In genomic region chr4:7655549-7656243, GRCh38 we compare ENCODE assay signal across 13 cellular contexts.
DNase-seq lines count a peak whose midpoint lies in the region; ATAC-seq and TF ChIP-seq lines count a peak whose summit lies in the region.
"Had no signal": no experiment of that assay in that cellular context is flagged by ENCODE, and none has a peak within 500 bp of the region (broad histone marks: within the 10 kb centered on the region; RNA-seq: fewer than 3 reads in every experiment).

No MANE protein-coding gene starts in this region.

- H3K4me2 ChIP-seq in BLaER1 = peak overlapping the region; percentile 99

- no peaks in the 10 kb centered on the region for H3K9me3 Mint-ChIP-seq in chondrocyte (ENCODE audit: low read depth)
- H3K9me3 Mint-ChIP-seq: activated naive CD4-positive, alpha-beta T cell treated with anti-CD3 and anti-CD28 coated beads, Interleukin-2, amount 50 U/mL, for 72 hours had no signal

- no peak for ATAC-seq in GM18519 (IDR thresholded peaks at IDR 0.05; ENCODE audit: low FRiP score, unreplicated experiment)
- ATAC-seq in GM21825 (IDR thresholded peaks at IDR 0.05; ENCODE audit: unreplicated experiment) = no peak
- ATAC-seq in left lobe of liver = no peak
- ATAC-seq: activated naive CD4-positive, alpha-beta T cell treated with anti-CD3 and anti-CD28 coated beads, Interleukin-2, amount 50 U/mL, for 72 hours had no signal

- 0 out of 2 replicates have a peak overlapping the region, but pooled peaks have one; percentile 24 for H3K9ac ChIP-seq in BLaER1

- H3K36me3 Mint-ChIP-seq in chondrocyte (ENCODE audit: low read depth) = no peaks in the 10 kb centered on the region
- H3K36me3 Mint-ChIP-seq: activated naive CD4-positive, alpha-beta T cell treated with anti-CD3 and anti-CD28 coated beads, Interleukin-2, amount 50 U/mL, for 72 hours had no signal

- no peak overlapping the region for H3K4me3 ChIP-seq in BLaER1
- H3K4me3 ChIP-seq in ascending aorta = peak overlapping the region in 1 of 2 donors; percentile 19
- H3K4me3 ChIP-seq: Peyer's patch had no signal

- peaks cover 25% of the 10 kb centered on the region for H3K4me1 Mint-ChIP-seq in chondrocyte (ENCODE audit: low read depth)

- H3K9me3 ChIP-seq in BLaER1 (no peaks in the 10 kb centered on the region), ascending aorta (no peaks in the 10 kb centered on the region)
- H3K9me3 ChIP-seq: Peyer's patch had no signal

- H3K4me1 ChIP-seq in BLaER1 = peaks cover 71% of the 10 kb centered on the region
- no peaks in the 10 kb centered on the region for H3K4me1 ChIP-seq in ascending aorta

- H3K27ac Mint-ChIP-seq in chondrocyte (ENCODE audit: unreplicated experiment) = no peak overlapping the region
- H3K27ac Mint-ChIP-seq: activated naive CD4-positive, alpha-beta T cell treated with anti-CD3 and anti-CD28 coated beads, Interleukin-2, amount 50 U/mL, for 72 hours had no signal

- TF ChIP-seq CTCF in chondrocyte (IDR thresholded peaks at IDR 0.05) (no peak), ascending aorta (IDR thresholded peaks at IDR 0.05) (no peak)

- no peaks in the 10 kb centered on the region for H3K36me3 ChIP-seq in BLaER1
- H3K36me3 ChIP-seq in ascending aorta = no peaks in the 10 kb centered on the region
- H3K36me3 ChIP-seq: Peyer's patch had no signal

- intact Hi-C loops in ascending aorta (cut with DNase I) = no loop called here

- peak; percentile 60 for DNase-seq in MV-4-11 (lab: John Stamatoyannopoulos, UW)
- DNase-seq in chondrocyte (ENCODE audit: low spot score) = peak; percentile 52
- DNase-seq in midbrain (lab: John Stamatoyannopoulos, UW) = peak; percentile 36
- DNase-seq in ascending aorta (ENCODE audit: low spot score in 2 of 2) = no peak
- no peak for DNase-seq in left lobe of liver (ENCODE audit: low spot score)
- DNase-seq: cortex of kidney, DND-41, NCI-H2081 treated with DMSO at 0.1 percent for 48 hours, Peyer's patch had no signal

- peak overlapping the region; percentile 19 for H3K4me3 Mint-ChIP-seq in chondrocyte (ENCODE audit: unreplicated experiment)

- H3K27me3 Mint-ChIP-seq in chondrocyte (ENCODE audit: low read depth) = peaks cover 4% of the 10 kb centered on the region

- H3K27ac ChIP-seq in BLaER1 (peak overlapping the region; percentile 29; the same call in 1 of the 2 replicates), ascending aorta (no peak overlapping the region)
- H3K27ac ChIP-seq: Peyer's patch had no signal

- H4K20me1 ChIP-seq in BLaER1 = no peaks in the 10 kb centered on the region

- H3K27me3 ChIP-seq in BLaER1 (no peaks in the 10 kb centered on the region), ascending aorta (no peaks in the 10 kb centered on the region)
- H3K27me3 ChIP-seq: Peyer's patch had no signal

Comparison
In these comparisons a context has a peak if more than half of its experiments do, and no peak if none do; other contexts are left out.
1. DNase-seq: peak in MV-4-11 (single experiment), chondrocyte (single experiment) and midbrain (single experiment); none in ascending aorta (0 of 2) and left lobe of liver (single experiment).